In genomic region chr15:99732711-99733267, GRCh38 we compare ENCODE assay signal across 8 cellular contexts. TPM values are rescaled to one million over a fixed set of nuclear protein-coding genes. Genes with fewer than 3 reads are reported as not detected.
DNase-seq lines count a peak whose midpoint lies in the region; ATAC-seq and TF ChIP-seq lines count a peak whose summit lies in the region.

No MANE protein-coding gene starts in this region.

- H3K4me3 ChIP-seq in DOHH2 (ENCODE audit: low read length) (peak overlapping the region; percentile 81), iPS-20b (ENCODE audit: low read length) (peak overlapping the region; percentile 65), spleen (peak overlapping the region; percentile 83 to 97 (median 88))

- H3K9ac ChIP-seq in iPS-20b (ENCODE audit: low read depth, low read length), result peak overlapping the region; percentile 51; the same call in 1 of the 2 replicates

- peak overlapping the region; percentile 84 for H3K4me3 Mint-ChIP-seq in activated naive CD8-positive, alpha-beta T cell treated with anti-CD3 and anti-CD28 coated beads, Interleukin-2, amount 10 ng/mL, durations not matched to agents 7 days and 5 days

- peaks cover 20% of the 10 kb centered on the region for H3K4me1 Mint-ChIP-seq in activated naive CD8-positive, alpha-beta T cell treated with anti-CD3 and anti-CD28 coated beads, Interleukin-2, amount 10 ng/mL, durations not matched to agents 7 days and 5 days

- 1 to 2% (median 2%) methylated on average over 22 to 49 of the region's 49 CpGs for WGBS in spleen, 5 donors

- POLR2A ChIA-PET in activated naive CD8-positive, alpha-beta T cell treated with anti-CD3 and anti-CD28 coated beads, Interleukin-2, amount 10 ng/mL, durations not matched to agents 7 days and 5 days (lab: Charles Lee), result interaction anchor here (0.6 to 2.4 kb wide), 12 partner anchors 9 to 1175 kb away, joined by 3 to 16 read pairs (median 4); partner anchors contain the start of gene LRRC28

- H3K4me1 ChIP-seq in DOHH2 (ENCODE audit: control insufficient read depth, low read length) (peaks cover 11% of the 10 kb centered on the region), iPS-20b (ENCODE audit: insufficient read depth, low read length) (peaks cover 14% of the 10 kb centered on the region), spleen (peaks cover 0 to 37% (median 21%) of the 10 kb centered on the region in 6 donors)

- no peak for TF ChIP-seq POLR2A in spleen (IDR thresholded peaks at IDR 0.05)

- H3K79me2 ChIP-seq in DOHH2 (ENCODE audit: control insufficient read depth, low read length), result no peaks in the 10 kb centered on the region

- H3K27ac Mint-ChIP-seq in activated naive CD8-positive, alpha-beta T cell treated with anti-CD3 and anti-CD28 coated beads, Interleukin-2, amount 10 ng/mL, durations not matched to agents 7 days and 5 days, result peak overlapping the region; percentile 76

- no peaks in the 10 kb centered on the region for H3K27me3 ChIP-seq in DOHH2 (ENCODE audit: control insufficient read depth, low read length)
- peaks cover 13% of the 10 kb centered on the region for H3K27me3 ChIP-seq in iPS-20b (ENCODE audit: insufficient read depth, low read length)
- no peaks in the 10 kb centered on the region for H3K27me3 ChIP-seq in spleen (replicated peaks in 1 of 7)

- H4K20me1 ChIP-seq in DOHH2 (ENCODE audit: control insufficient read depth, insufficient read depth, low read depth, low read length), result no peaks in the 10 kb centered on the region

- H3K36me3 ChIP-seq in DOHH2 (ENCODE audit: control insufficient read depth, low read length), result no peaks in the 10 kb centered on the region
- H3K36me3 ChIP-seq in iPS-20b (ENCODE audit: insufficient read depth, low read depth, low read length), result peaks cover 18% of the 10 kb centered on the region; the same call in 1 of the 2 replicates
- H3K36me3 ChIP-seq in spleen, result peaks cover 0 to 22% (median 12%) of the 10 kb centered on the region in 6 donors

- TF ChIP-seq CTCF in DOHH2 (IDR thresholded peaks at IDR 0.05; ENCODE audit: low read depth, low read length, poor library complexity, severe bottlenecking) (no peak), spleen (IDR thresholded peaks at IDR 0.05 in 8 of 11, conservative IDR thresholded peaks at IDR 0.05 in 3 of 11) (no peak)

- H3K4me2 ChIP-seq in DOHH2 (ENCODE audit: low read length), result peak overlapping the region; percentile 64

- no peak overlapping the region for H3K27ac ChIP-seq in DOHH2 (ENCODE audit: low read depth, low read length)
- H3K27ac ChIP-seq in iPS-20b (ENCODE audit: low read length), result no peak overlapping the region
- H3K27ac ChIP-seq in spleen, result peak overlapping the region; percentile 37 to 89 (median 84)

- peak; percentile 3 for ATAC-seq in GM19468 (IDR thresholded peaks at IDR 0.05; ENCODE audit: extremely low read depth, unreplicated experiment)
- peak; percentile 3 for ATAC-seq in HG03565 (IDR thresholded peaks at IDR 0.05; ENCODE audit: unreplicated experiment)
- no peak for ATAC-seq in activated naive CD8-positive, alpha-beta T cell treated with anti-CD3 and anti-CD28 coated beads, Interleukin-2, amount 10 ng/mL, durations not matched to agents 7 days and 5 days (ENCODE audit: low read depth)

- intact Hi-C loops in spleen (cut with DNase I; ENCODE audit: low total_unique reads), result no loop called here

- peaks cover 5% of the 10 kb centered on the region for H3K36me3 Mint-ChIP-seq in activated naive CD8-positive, alpha-beta T cell treated with anti-CD3 and anti-CD28 coated beads, Interleukin-2, amount 10 ng/mL, durations not matched to agents 7 days and 5 days

- no peaks in the 10 kb centered on the region for H3K9me3 Mint-ChIP-seq in activated naive CD8-positive, alpha-beta T cell treated with anti-CD3 and anti-CD28 coated beads, Interleukin-2, amount 10 ng/mL, durations not matched to agents 7 days and 5 days

- no peaks in the 10 kb centered on the region for H3K9me2 ChIP-seq in DOHH2 (replicated peaks; ENCODE audit: control insufficient read depth, low read length)

- no peak for DNase-seq in activated naive CD8-positive, alpha-beta T cell treated with anti-CD3 and anti-CD28 coated beads, Interleukin-2, amount 10 ng/mL, durations not matched to agents 7 days and 5 days
- DNase-seq in spleen (peak; percentile 91), NCI-H2196 treated with DMSO at 0.1 percent for 48 hours (lab: John Stamatoyannopoulos, UW; ENCODE audit: unreplicated experiment) (no peak), GDM1 (lab: John Stamatoyannopoulos, UW) (no peak)

- H3F3A ChIP-seq in DOHH2 (ENCODE audit: control insufficient read depth, insufficient read depth), result no peaks in the 10 kb centered on the region

- H3K27me3 Mint-ChIP-seq in activated naive CD8-positive, alpha-beta T cell treated with anti-CD3 and anti-CD28 coated beads, Interleukin-2, amount 10 ng/mL, durations not matched to agents 7 days and 5 days, result no peaks in the 10 kb centered on the region

- H3K9me3 ChIP-seq in DOHH2 (ENCODE audit: control insufficient read depth, insufficient read depth, low read length) (no peaks in the 10 kb centered on the region), iPS-20b (ENCODE audit: insufficient read depth, low read depth, low read length) (no peaks in the 10 kb centered on the region), spleen (no peaks in the 10 kb centered on the region)

RNA-seq across cellular contexts. Expression of gene LYSMD4, which starts 0.4 kb away (rescaled TPM):
- 10 to 100 TPM; 11.6 to 12.6 TPM for total RNA-seq in activated naive CD8-positive, alpha-beta T cell treated with anti-CD3 and anti-CD28 coated beads, Interleukin-2, amount 10 ng/mL, durations not matched to agents 7 days and 5 days
- 10 to 100 TPM in 1 of 7 donors, 1 to 10 TPM in 6; 5.4 to 13.3 (median 7.6) TPM for total RNA-seq in spleen
- 1 to 10 TPM; 2.5 to 5.7 (median 4.8) TPM for polyA plus RNA-seq in spleen

Comparison
In these comparisons a context has a peak if more than half of its experiments do, and no peak if none do; other contexts are left out.
1. H3K27ac ChIP-seq: peak in spleen (8 of 8); none in DOHH2 (single experiment) and iPS-20b (single experiment).
2. Peak in every context shown above with its lines, with median percentiles within 50 percentile points of each other: H3K4me3 ChIP-seq.